Comparison of ENCODE assay signal across 13 cellular contexts in genomic region chr17:78365561-78366108, GRCh38. TPM values are rescaled to one million over a fixed set of nuclear protein-coding genes. Genes with fewer than 3 reads are reported as not detected.
DNase-seq lines count a peak whose midpoint lies in the region; ATAC-seq and TF ChIP-seq lines count a peak whose summit lies in the region.
"Had no signal": no experiment of that assay in that cellular context is flagged by ENCODE, and none has a peak within 500 bp of the region (broad histone marks: within the 10 kb centered on the region; RNA-seq: fewer than 3 reads in every experiment).

No MANE protein-coding gene starts in this region.

- peak overlapping the region; percentile 94 for H3K27ac Mint-ChIP-seq in endodermal cell
- H3K27ac Mint-ChIP-seq in naive thymus-derived CD4-positive, alpha-beta T cell, result peak overlapping the region in 1 of 9 donors; percentile 33

- peak; percentile 99 for DNase-seq in endodermal cell
- no peak for DNase-seq in lower lobe of right lung
- no peak for DNase-seq in thoracic aorta (ENCODE audit: low spot score)
- DNase-seq in NCI-H2107 treated with DMSO at 0.1 percent for 48 hours (lab: John Stamatoyannopoulos, UW; ENCODE audit: unreplicated experiment), result no peak
- DNase-seq in naive thymus-derived CD4-positive, alpha-beta T cell, result no peak
- DNase-seq in 8988T, result no peak
- DNase-seq: Karpas-422; NCI-H748 treated with DMSO at 0.1 percent for 48 hours; stimulated activated naive CD4-positive, alpha-beta T cell; WERI-Rb-1 had no signal

- no peaks in the 10 kb centered on the region for H4K20me1 ChIP-seq in OCI-LY3 (ENCODE audit: insufficient read depth, low read length)

- no peaks in the 10 kb centered on the region for H3K79me2 ChIP-seq in OCI-LY3 (ENCODE audit: low read length)

- H3K4me1 ChIP-seq in OCI-LY3 (ENCODE audit: low read length) (peaks cover 66% of the 10 kb centered on the region), endodermal cell (ENCODE audit: control insufficient read depth, insufficient read depth, low read length) (peaks cover 15% of the 10 kb centered on the region), lower lobe of right lung (peaks cover 37% of the 10 kb centered on the region), thoracic aorta (ENCODE audit: control insufficient read depth in 1 of 2, low read depth in 2 of 2) (peaks cover 3 to 23% of the 10 kb centered on the region in 2 donors)
- no peaks in the 10 kb centered on the region for H3K4me1 ChIP-seq in naive thymus-derived CD4-positive, alpha-beta T cell (ENCODE audit: control insufficient read depth in 2 of 2, insufficient read depth in 2 of 2, low read length in 2 of 2)

- WGBS in endodermal cell (ENCODE audit: insufficient coverage in 1 of 2, insufficient read length in 1 of 2), 2 experiments, result 5 to 13% methylated on average over 4 to 16 of the region's 16 CpGs

- H3K4me2 ChIP-seq in OCI-LY3 (ENCODE audit: low read length), result peak overlapping the region; percentile 54

- H2AFZ ChIP-seq in OCI-LY3 (ENCODE audit: low read depth, low read length), result no peak overlapping the region

- no peaks in the 10 kb centered on the region for H3K9me3 Mint-ChIP-seq in endodermal cell
- no peaks in the 10 kb centered on the region for H3K9me3 Mint-ChIP-seq in naive thymus-derived CD4-positive, alpha-beta T cell
- H3K9me3 Mint-ChIP-seq: activated naive CD4-positive, alpha-beta T cell treated with anti-CD3 and anti-CD28 coated beads for 36 hours had no signal

- POLR2A ChIA-PET in naive thymus-derived CD4-positive, alpha-beta T cell (lab: Charles Lee), result no interaction called here

- ATAC-seq in lower lobe of right lung (peak; percentile 54 to 61), thoracic aorta (ENCODE audit: insufficient number of reproducible peaks, low FRiP score, low read depth) (no peak), HG03521 (IDR thresholded peaks at IDR 0.05; ENCODE audit: unreplicated experiment) (no peak)
- no peak for ATAC-seq in naive thymus-derived CD4-positive, alpha-beta T cell

- H3K36me3 Mint-ChIP-seq in endodermal cell (ENCODE audit: low read depth), result no peaks in the 10 kb centered on the region
- H3K36me3 Mint-ChIP-seq in naive thymus-derived CD4-positive, alpha-beta T cell, result peaks cover 0 to 2% (median 0%) of the 10 kb centered on the region in 5 donors

- peaks cover 53% of the 10 kb centered on the region for H3K4me1 Mint-ChIP-seq in endodermal cell
- peaks cover 0 to 29% (median 7%) of the 10 kb centered on the region in 7 donors for H3K4me1 Mint-ChIP-seq in naive thymus-derived CD4-positive, alpha-beta T cell

- intact Hi-C loops in lower lobe of right lung (cut with DNase I), result no loop called here
- intact Hi-C loops in naive thymus-derived CD4-positive, alpha-beta T cell (cut with micrococcal nuclease), result no loop called here

- H3K27me3 ChIP-seq in OCI-LY3 (ENCODE audit: low read depth, low read length), result peaks cover 24% of the 10 kb centered on the region
- H3K27me3 ChIP-seq in endodermal cell (ENCODE audit: control insufficient read depth, insufficient read depth, low read length, poor library complexity, severe bottlenecking), result no peaks in the 10 kb centered on the region
- no peaks in the 10 kb centered on the region for H3K27me3 ChIP-seq in lower lobe of right lung (ENCODE audit: low read depth)
- H3K27me3 ChIP-seq in thoracic aorta (replicated peaks; ENCODE audit: insufficient read depth), result no peaks in the 10 kb centered on the region
- H3K27me3 ChIP-seq in naive thymus-derived CD4-positive, alpha-beta T cell (ENCODE audit: control insufficient read depth in 2 of 2, insufficient read depth in 2 of 2, low read length in 2 of 2), result no peaks in the 10 kb centered on the region

- peak overlapping the region; percentile 29 for H3K4me3 Mint-ChIP-seq in endodermal cell
- no peak overlapping the region for H3K4me3 Mint-ChIP-seq in naive thymus-derived CD4-positive, alpha-beta T cell
- H3K4me3 Mint-ChIP-seq: activated naive CD4-positive, alpha-beta T cell treated with anti-CD3 and anti-CD28 coated beads for 36 hours had no signal

- H3K9me3 ChIP-seq in OCI-LY3 (ENCODE audit: insufficient read depth, low read length), result no peaks in the 10 kb centered on the region
- H3K9me3 ChIP-seq in endodermal cell (ENCODE audit: control insufficient read depth, low read length), result no peaks in the 10 kb centered on the region
- no peaks in the 10 kb centered on the region for H3K9me3 ChIP-seq in lower lobe of right lung
- no peaks in the 10 kb centered on the region for H3K9me3 ChIP-seq in thoracic aorta
- no peaks in the 10 kb centered on the region for H3K9me3 ChIP-seq in naive thymus-derived CD4-positive, alpha-beta T cell (ENCODE audit: control insufficient read depth in 2 of 3, low read length in 3 of 3)

- TF ChIP-seq CTCF in OCI-LY3 (IDR thresholded peaks at IDR 0.05; ENCODE audit: low read depth, low read length) (no peak), endodermal cell (conservative IDR thresholded peaks at IDR 0.05) (no peak), lower lobe of right lung (IDR thresholded peaks at IDR 0.05) (no peak), thoracic aorta (IDR thresholded peaks at IDR 0.05) (no peak)

- H3K9ac ChIP-seq in OCI-LY3 (ENCODE audit: low read length), result peak overlapping the region; percentile 6; the same call in 1 of the 2 replicates
- peak overlapping the region; percentile 63 for H3K9ac ChIP-seq in endodermal cell (ENCODE audit: extremely low read depth, low read length, poor library complexity, severe bottlenecking)

- H3K4me3 ChIP-seq in OCI-LY3 (ENCODE audit: low read length), result peak overlapping the region; percentile 39; the same call in 1 of the 2 replicates
- H3K4me3 ChIP-seq in endodermal cell (ENCODE audit: low read length), result peak overlapping the region; percentile 72
- no peak overlapping the region for H3K4me3 ChIP-seq in lower lobe of right lung
- no peak overlapping the region for H3K4me3 ChIP-seq in thoracic aorta
- H3K4me3 ChIP-seq in naive thymus-derived CD4-positive, alpha-beta T cell (ENCODE audit: low read length), result no peak overlapping the region

- H3K27me3 Mint-ChIP-seq in endodermal cell (ENCODE audit: insufficient read depth), result no peaks in the 10 kb centered on the region
- H3K27me3 Mint-ChIP-seq in naive thymus-derived CD4-positive, alpha-beta T cell, result peaks cover 0 to 2% (median 0%) of the 10 kb centered on the region in 5 donors

- CTCF ChIA-PET in naive thymus-derived CD4-positive, alpha-beta T cell (lab: Charles Lee), result no interaction called here

- no peak overlapping the region for H3K27ac ChIP-seq in OCI-LY3 (ENCODE audit: low read length)
- H3K27ac ChIP-seq in endodermal cell (ENCODE audit: low read depth, low read length), result peak overlapping the region; percentile 88
- peak overlapping the region; percentile 81 for H3K27ac ChIP-seq in lower lobe of right lung
- peak overlapping the region; percentile 34 to 53 for H3K27ac ChIP-seq in thoracic aorta
- H3K27ac ChIP-seq in naive thymus-derived CD4-positive, alpha-beta T cell (ENCODE audit: low read depth, low read length), result no peak overlapping the region
- H3K27ac ChIP-seq: WERI-Rb-1 had no signal

- no peaks in the 10 kb centered on the region for H3K36me3 ChIP-seq in OCI-LY3 (replicated peaks; ENCODE audit: low read depth, low read length)
- H3K36me3 ChIP-seq in endodermal cell (ENCODE audit: control insufficient read depth, insufficient read depth, low read length), result no peaks in the 10 kb centered on the region
- H3K36me3 ChIP-seq in lower lobe of right lung, result no peaks in the 10 kb centered on the region
- H3K36me3 ChIP-seq in thoracic aorta, result no peaks in the 10 kb centered on the region
- no peaks in the 10 kb centered on the region for H3K36me3 ChIP-seq in naive thymus-derived CD4-positive, alpha-beta T cell (ENCODE audit: control insufficient read depth in 2 of 3, insufficient read depth in 3 of 3, low read length in 3 of 3)
- H3K36me3 ChIP-seq: WERI-Rb-1 had no signal

RNA-seq across cellular contexts. Expression of gene SOCS3, which starts 5.8 kb away (rescaled TPM):
- total RNA-seq in endodermal cell (10 to 100 TPM; 54.2 to 75.3 TPM), lower lobe of right lung (69.5 TPM), thoracic aorta (100 to 1,000 TPM; 313 to 361 TPM)
- 15.1 TPM for polyA plus RNA-seq in endodermal cell (2013, experiment 1 of 2)
- polyA plus RNA-seq in endodermal cell (2013, experiment 2 of 2), result 19.8 TPM
- 100 to 1,000 TPM in 3 of 5 experiments, 1 to 10 TPM in 2; 8.1 to 281 (median 110) TPM for total RNA-seq in naive thymus-derived CD4-positive, alpha-beta T cell
- polyA plus RNA-seq in naive thymus-derived CD4-positive, alpha-beta T cell, result 100 to 1,000 TPM in 1 of 2 donors, 10 to 100 TPM in 1; 58.4 to 206 TPM

RNA-seq across cellular contexts. Expression of gene PGS1, which starts 12.8 kb away (rescaled TPM):
- 10 to 100 TPM; 57.1 to 58.2 TPM for total RNA-seq in endodermal cell
- polyA plus RNA-seq in endodermal cell (2013, experiment 1 of 2), result 33.1 TPM
- polyA plus RNA-seq in endodermal cell (2013, experiment 2 of 2), result 32.3 TPM
- total RNA-seq in lower lobe of right lung, result 90.9 TPM
- 10 to 100 TPM; 52.0 to 98.4 TPM for total RNA-seq in thoracic aorta
- total RNA-seq in naive thymus-derived CD4-positive, alpha-beta T cell, result 10 to 100 TPM; 66.6 to 84.3 (median 82.0) TPM
- 10 to 100 TPM; 36.1 to 52.3 TPM for polyA plus RNA-seq in naive thymus-derived CD4-positive, alpha-beta T cell

Comparison
In these comparisons a context has a peak if more than half of its experiments do, and no peak if none do; other contexts are left out.
1. H3K27ac ChIP-seq: peak in endodermal cell (single experiment), lower lobe of right lung (single experiment) and thoracic aorta (2 of 2); none in OCI-LY3 (single experiment) and naive thymus-derived CD4-positive, alpha-beta T cell (single experiment).
2. H3K4me3 ChIP-seq: peak in OCI-LY3 (single experiment) and endodermal cell (single experiment); none in lower lobe of right lung (single experiment), thoracic aorta (single experiment) and naive thymus-derived CD4-positive, alpha-beta T cell (single experiment).
3. ATAC-seq: peak in lower lobe of right lung (2 of 2); none in thoracic aorta (single experiment), HG03521 (single experiment) and naive thymus-derived CD4-positive, alpha-beta T cell (single experiment).